Comparison of ENCODE assay signal across 12 cellular contexts in the genomic region with DNA sequence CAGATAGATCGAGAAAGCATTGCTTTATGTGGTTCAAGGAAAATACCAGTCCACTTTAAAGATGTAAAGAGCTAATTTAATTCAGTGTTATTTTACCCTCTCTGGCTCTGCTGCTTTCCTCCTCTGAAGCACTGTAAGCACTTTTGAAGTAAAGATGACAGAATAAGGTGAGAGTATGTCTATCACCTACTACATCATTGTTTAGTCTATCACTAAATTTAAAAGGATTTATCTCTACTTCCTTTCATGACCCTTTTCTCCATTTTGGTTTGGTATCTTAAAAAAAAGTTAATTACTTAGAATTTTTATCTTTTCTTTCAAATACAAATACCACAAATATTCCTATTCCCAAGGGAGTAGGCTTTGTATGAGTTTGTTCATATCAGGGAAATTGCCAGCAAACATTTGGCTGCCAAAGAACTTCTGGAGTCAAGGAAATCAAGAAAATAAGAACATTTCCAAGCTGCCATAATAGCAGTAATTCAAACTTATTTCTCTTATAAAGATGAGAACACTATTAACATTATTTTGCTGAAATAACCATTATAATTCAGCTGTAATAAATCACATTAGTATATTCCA.
DNase-seq lines count a peak whose midpoint lies in the region; ATAC-seq and TF ChIP-seq lines count a peak whose summit lies in the region.
"Had no signal": no experiment of that assay in that cellular context is flagged by ENCODE, and none has a peak within 500 bp of the region (broad histone marks: within the 10 kb centered on the region; RNA-seq: fewer than 3 reads in every experiment).

No MANE protein-coding gene starts in this region.

- CTCF ChIA-PET in activated CD8-positive, alpha-beta T cell treated with anti-CD3 and anti-CD28 coated beads, Interleukin-2, amount 10 ng/mL, durations not matched to agents 7 days and 5 days (lab: Charles Lee), result interaction anchor here (0.7 kb wide), 1 partner anchor 11 kb away, joined by 3 read pairs; no protein-coding TSS in a partner anchor
- CTCF ChIA-PET in activated CD8-positive, alpha-beta T cell treated with anti-CD3 and anti-CD28 coated beads for 36 hours (lab: Charles Lee), result no interaction called here

- no peaks in the 10 kb centered on the region for H3K27me3 Mint-ChIP-seq in activated CD8-positive, alpha-beta T cell treated with anti-CD3 and anti-CD28 coated beads, Interleukin-2, amount 10 ng/mL, durations not matched to agents 7 days and 5 days (ENCODE audit: low read depth)
- no peaks in the 10 kb centered on the region for H3K27me3 Mint-ChIP-seq in activated CD8-positive, alpha-beta T cell treated with anti-CD3 and anti-CD28 coated beads for 36 hours
- H3K27me3 Mint-ChIP-seq: B cell, naive B cell had no signal

- TF ChIP-seq POLR2A in thyroid gland (IDR thresholded peaks at IDR 0.05), result no peak

- WGBS in thyroid gland, 2 donors, result 13 to 26% methylated on average over 1 of the region's 1 CpG

- peak overlapping the region; percentile 69 for H3K27ac Mint-ChIP-seq in activated CD8-positive, alpha-beta T cell treated with anti-CD3 and anti-CD28 coated beads, Interleukin-2, amount 10 ng/mL, durations not matched to agents 7 days and 5 days
- no peak overlapping the region for H3K27ac Mint-ChIP-seq in activated CD8-positive, alpha-beta T cell treated with anti-CD3 and anti-CD28 coated beads for 36 hours
- H3K27ac Mint-ChIP-seq: B cell had no signal

- ATAC-seq in activated CD8-positive, alpha-beta T cell treated with anti-CD3 and anti-CD28 coated beads, Interleukin-2, amount 10 ng/mL, durations not matched to agents 7 days and 5 days, result peak; percentile 65
- no peak for ATAC-seq in activated CD8-positive, alpha-beta T cell treated with anti-CD3 and anti-CD28 coated beads for 36 hours
- ATAC-seq in left lung, result peak; percentile 36
- no peak for ATAC-seq in HG03439 (IDR thresholded peaks at IDR 0.05; ENCODE audit: unreplicated experiment)

- H3K4me1 Mint-ChIP-seq in activated CD8-positive, alpha-beta T cell treated with anti-CD3 and anti-CD28 coated beads, Interleukin-2, amount 10 ng/mL, durations not matched to agents 7 days and 5 days (ENCODE audit: low read depth), result peaks cover 12% of the 10 kb centered on the region
- H3K4me1 Mint-ChIP-seq in activated CD8-positive, alpha-beta T cell treated with anti-CD3 and anti-CD28 coated beads for 36 hours (ENCODE audit: low read depth), result peaks cover 10% of the 10 kb centered on the region
- H3K4me1 Mint-ChIP-seq: B cell, naive B cell had no signal

- H3K27ac ChIP-seq in ascending aorta (peak overlapping the region; percentile 64 to 70), left lung (peak overlapping the region; percentile 45 to 62), thyroid gland (peak overlapping the region; percentile 73 to 76 (median 74))
- H3K27ac ChIP-seq: SK-N-MC had no signal

- POLR2A ChIA-PET in activated CD8-positive, alpha-beta T cell treated with anti-CD3 and anti-CD28 coated beads, Interleukin-2, amount 10 ng/mL, durations not matched to agents 7 days and 5 days (lab: Charles Lee), result no interaction called here
- POLR2A ChIA-PET in activated CD8-positive, alpha-beta T cell treated with anti-CD3 and anti-CD28 coated beads for 36 hours (lab: Charles Lee), result no interaction called here

- H3K4me3 ChIP-seq in ascending aorta (peak overlapping the region in 1 of 2 donors; percentile 35), left lung (no peak overlapping the region), thyroid gland (replicated peaks in 1 of 3) (no peak overlapping the region)
- H3K4me3 ChIP-seq: SK-N-MC had no signal

- no peaks in the 10 kb centered on the region for H3K27me3 ChIP-seq in ascending aorta
- no peaks in the 10 kb centered on the region for H3K27me3 ChIP-seq in left lung
- no peaks in the 10 kb centered on the region for H3K27me3 ChIP-seq in thyroid gland

- intact Hi-C loops in activated CD8-positive, alpha-beta T cell treated with anti-CD3 and anti-CD28 coated beads for 36 hours (cut with micrococcal nuclease), result no loop called here
- intact Hi-C loops in ascending aorta (cut with DNase I), result loop anchor here (2.0 kb wide), 1 partner anchor 33 kb away; no protein-coding TSS in a partner anchor
- intact Hi-C loops in left lung (cut with DNase I), result no loop called here
- intact Hi-C loops in thyroid gland (cut with DNase I), result no loop called here

- H3K4me3 Mint-ChIP-seq in activated CD8-positive, alpha-beta T cell treated with anti-CD3 and anti-CD28 coated beads, Interleukin-2, amount 10 ng/mL, durations not matched to agents 7 days and 5 days, result peak overlapping the region; percentile 32
- H3K4me3 Mint-ChIP-seq in activated CD8-positive, alpha-beta T cell treated with anti-CD3 and anti-CD28 coated beads for 36 hours, result no peak overlapping the region
- H3K4me3 Mint-ChIP-seq: B cell, naive B cell had no signal

- no peak for TF ChIP-seq CTCF in activated CD8-positive, alpha-beta T cell treated with anti-CD3 and anti-CD28 coated beads for 36 hours (IDR thresholded peaks at IDR 0.05)
- no peak for TF ChIP-seq CTCF in ascending aorta (IDR thresholded peaks at IDR 0.05)
- TF ChIP-seq CTCF in left lung (IDR thresholded peaks at IDR 0.05), result no peak
- TF ChIP-seq CTCF in thyroid gland (IDR thresholded peaks at IDR 0.05), result no peak

- H3K4me1 ChIP-seq in ascending aorta, result peaks cover 0 to 26% of the 10 kb centered on the region in 2 donors
- H3K4me1 ChIP-seq in left lung, result peaks cover 22 to 42% of the 10 kb centered on the region in 2 donors
- peaks cover 33 to 47% of the 10 kb centered on the region in 2 donors for H3K4me1 ChIP-seq in thyroid gland

- no peak for DNase-seq in activated CD8-positive, alpha-beta T cell treated with anti-CD3 and anti-CD28 coated beads, Interleukin-2, amount 10 ng/mL, durations not matched to agents 7 days and 5 days
- DNase-seq in activated CD8-positive, alpha-beta T cell treated with anti-CD3 and anti-CD28 coated beads for 36 hours, result no peak
- DNase-seq in ascending aorta (ENCODE audit: low spot score in 2 of 2), result no peak
- no peak for DNase-seq in left lung
- no peak for DNase-seq in thyroid gland
- no peak for DNase-seq in islet precursor cell
- DNase-seq in SIG-M5 treated with dmso at 0.1 percent for 504 hours (lab: John Stamatoyannopoulos, UW; ENCODE audit: unreplicated experiment), result no peak
- DNase-seq: activated T-cell treated with anti-CD3 and anti-CD28 coated beads, Interleukin-2, amount 50 U/mL, for 1 hour; naive B cell had no signal

- H3K9me3 ChIP-seq in ascending aorta (no peaks in the 10 kb centered on the region), left lung (no peaks in the 10 kb centered on the region), thyroid gland (no peaks in the 10 kb centered on the region)

- no peaks in the 10 kb centered on the region for H3K9me3 Mint-ChIP-seq in activated CD8-positive, alpha-beta T cell treated with anti-CD3 and anti-CD28 coated beads, Interleukin-2, amount 10 ng/mL, durations not matched to agents 7 days and 5 days (ENCODE audit: insufficient read depth)
- no peaks in the 10 kb centered on the region for H3K9me3 Mint-ChIP-seq in activated CD8-positive, alpha-beta T cell treated with anti-CD3 and anti-CD28 coated beads for 36 hours
- H3K9me3 Mint-ChIP-seq: naive B cell had no signal

- H3K36me3 ChIP-seq in ascending aorta, result no peaks in the 10 kb centered on the region
- H3K36me3 ChIP-seq in left lung, result no peaks in the 10 kb centered on the region
- H3K36me3 ChIP-seq in thyroid gland, result no peaks in the 10 kb centered on the region

- H3K36me3 Mint-ChIP-seq in activated CD8-positive, alpha-beta T cell treated with anti-CD3 and anti-CD28 coated beads, Interleukin-2, amount 10 ng/mL, durations not matched to agents 7 days and 5 days (ENCODE audit: low read depth), result peaks cover 10% of the 10 kb centered on the region
- H3K36me3 Mint-ChIP-seq in activated CD8-positive, alpha-beta T cell treated with anti-CD3 and anti-CD28 coated beads for 36 hours (ENCODE audit: low read depth), result peaks cover 22% of the 10 kb centered on the region

Comparison
In these comparisons a context has a peak if more than half of its experiments do, and no peak if none do; other contexts are left out.
1. ATAC-seq: peak in activated CD8-positive, alpha-beta T cell treated with anti-CD3 and anti-CD28 coated beads, Interleukin-2, amount 10 ng/mL, durations not matched to agents 7 days and 5 days (single experiment) and left lung (single experiment); none in activated CD8-positive, alpha-beta T cell treated with anti-CD3 and anti-CD28 coated beads for 36 hours (single experiment) and HG03439 (single experiment).
2. Peak in every context shown above with its lines, with median percentiles within 50 percentile points of each other: H3K27ac ChIP-seq.